9 cellular contexts compared by ENCODE assay signal in genomic region chr9:116646661-116647514, GRCh38. TPM values are rescaled to one million over a fixed set of nuclear protein-coding genes. Genes with fewer than 3 reads are reported as not detected.
DNase-seq lines count a peak whose midpoint lies in the region; ATAC-seq, FAIRE-seq and TF ChIP-seq lines count a peak whose summit lies in the region.
"Had no signal": no experiment of that assay in that cellular context is flagged by ENCODE, and none has a peak within 500 bp of the region (broad histone marks: within the 10 kb centered on the region; RNA-seq: fewer than 3 reads in every experiment).

No MANE protein-coding gene starts in this region.

- no peak overlapping the region for H3K4ac ChIP-seq in H1 (replicated peaks; ENCODE audit: insufficient read length, low read depth, low read length)

- FAIRE-seq in H1 (lab: Jason Lieb, UNC) = peak; percentile 82

- no peak overlapping the region for H2BK20ac ChIP-seq in H1 (ENCODE audit: low read length)

- POLR2A ChIA-PET in H1 (lab: Charles Lee; ENCODE audit: partially characterized antibody) = no interaction called here

- no peak overlapping the region for H3K9ac ChIP-seq in H1 (replicated peaks in 1 of 4; ENCODE audit: extremely low read depth in 1 of 4, low read depth in 3 of 4, low read length in 3 of 4)

- no peak overlapping the region for H4K91ac ChIP-seq in H1 (replicated peaks; ENCODE audit: insufficient read length, low read length)

- H3K79me1 ChIP-seq in H1 (ENCODE audit: low read depth, low read length) = no peaks in the 10 kb centered on the region

- no peak overlapping the region for H2BK120ac ChIP-seq in H1 (replicated peaks; ENCODE audit: low read depth, low read length)

- H3K4me2 ChIP-seq in H1 (ENCODE audit: insufficient read depth in 1 of 2, low read depth in 2 of 2, low read length in 2 of 2) = no peak overlapping the region

- no peak overlapping the region for H3K23ac ChIP-seq in H1 (ENCODE audit: insufficient read length)

- H3K9me3 ChIP-seq in H1 (ENCODE audit: insufficient read depth in 2 of 2, low read depth in 1 of 2, low read length in 1 of 2) = no peaks in the 10 kb centered on the region

- H2BK12ac ChIP-seq in H1 (ENCODE audit: low read depth, low read length) = no peak overlapping the region

- TF ChIP-seq RAD21 in H1 (IDR thresholded peaks at IDR 0.05 in 1 of 2, conservative IDR thresholded peaks at IDR 0.05 in 1 of 2; ENCODE audit: low read depth in 2 of 2, low read length in 2 of 2) = peak; percentile 79 to 81

- CTCF ChIA-PET in Calu3 (lab: Charles Lee) = interaction anchor here (0.6 kb wide), 1 partner anchor 495 kb away, joined by 3 read pairs; no protein-coding TSS in a partner anchor
- CTCF ChIA-PET in H1 (lab: Charles Lee; ENCODE audit: partially characterized antibody) = interaction anchor here (0.8 to 3.8 kb wide), 22 partner anchors 12 to 1055 kb away, joined by 3 to 66 read pairs (median 4); no protein-coding TSS in a partner anchor

- H2AFZ ChIP-seq in H1 (ENCODE audit: low read length) = no peak overlapping the region

- H2AK5ac ChIP-seq in H1 (ENCODE audit: low read depth, low read length) = no peak overlapping the region

- no peak overlapping the region for H3K4me3 ChIP-seq in H1 (ENCODE audit: extremely low read depth in 1 of 4, insufficient read depth in 2 of 4, low read depth in 3 of 4, low read length in 4 of 4)

- no peak overlapping the region for H3K27ac ChIP-seq in H1 (ENCODE audit: low read depth, low read length)

- H3K27me3 Mint-ChIP-seq in Calu3 (ENCODE audit: unreplicated experiment) = peaks cover 12% of the 10 kb centered on the region
- H3K27me3 Mint-ChIP-seq: IgD-negative memory B cell had no signal

- no peaks in the 10 kb centered on the region for H3K79me2 ChIP-seq in H1 (ENCODE audit: control insufficient read depth in 1 of 2, insufficient read depth in 2 of 2, low read length in 2 of 2)

- no peaks in the 10 kb centered on the region for H3K36me3 ChIP-seq in H1 (ENCODE audit: control insufficient read depth in 2 of 4, insufficient read depth in 4 of 4, low read length in 3 of 4)

- no peak overlapping the region for H3K18ac ChIP-seq in H1 (ENCODE audit: extremely low read depth, low read length)

- TF ChIP-seq EP300 in H1 (IDR thresholded peaks at IDR 0.05; ENCODE audit: borderline replicate concordance in 1 of 2, low read depth in 2 of 2, low read length in 2 of 2) = no peak

- no peaks in the 10 kb centered on the region for H3K23me2 ChIP-seq in H1 (ENCODE audit: low read depth, low read length)

- no peaks in the 10 kb centered on the region for H4K20me1 ChIP-seq in H1 (replicated peaks in 1 of 2; ENCODE audit: control insufficient read depth in 1 of 2, insufficient read depth in 2 of 2, low read length in 2 of 2)

- H4K8ac ChIP-seq in H1 (ENCODE audit: extremely low read depth, insufficient read depth, low read length) = no peak overlapping the region

- H3K4me1 ChIP-seq in H1 (replicated peaks in 1 of 4; ENCODE audit: control insufficient read depth in 3 of 4, insufficient read depth in 4 of 4, low read length in 3 of 4) = no peaks in the 10 kb centered on the region

- no peak overlapping the region for H2BK5ac ChIP-seq in H1 (ENCODE audit: low read depth, low read length)

- TF ChIP-seq CTCF in Calu3 (IDR thresholded peaks at IDR 0.05; ENCODE audit: unreplicated experiment) = peak; percentile 15
- TF ChIP-seq CTCF in H1 (IDR thresholded peaks at IDR 0.05; ENCODE audit: control extremely low read depth in 1 of 3, insufficient read depth in 1 of 3, low read depth in 1 of 3, low read length in 3 of 3) = peak in 2 of 3 experiments; percentile 63 to 71; a peak in 3 of 4 replicates

- BruUV-seq in Calu3 (replicated peaks; lab: Mats Ljungman, UMichigan) = no TSS peak

- H3K27me3 ChIP-seq in H1 (replicated peaks in 1 of 4; ENCODE audit: control insufficient read depth in 3 of 4, extremely low read depth in 1 of 4, insufficient read depth in 3 of 4, low read length in 3 of 4) = no peaks in the 10 kb centered on the region

- intact Hi-C loops in Calu3 (cut with micrococcal nuclease; ENCODE audit: unreplicated experiment) = loop anchor here (5.0 kb wide), 2 partner anchors 495 to 1055 kb away; partner anchors contain the start of gene PAPPA

- H3K36me3 Mint-ChIP-seq in Calu3 (ENCODE audit: insufficient read depth, unreplicated experiment) = no peaks in the 10 kb centered on the region

- no peak overlapping the region for H3K14ac ChIP-seq in H1 (ENCODE audit: insufficient read length)

- no peaks in the 10 kb centered on the region for H3K4me1 Mint-ChIP-seq in Calu3 (ENCODE audit: low read depth, unreplicated experiment)
- H3K4me1 Mint-ChIP-seq: IgD-negative memory B cell had no signal

- DNase-seq in Calu3 (peak; percentile 7), NCI-H82 (lab: John Stamatoyannopoulos, UW) (peak; percentile 76), H1 (ENCODE audit: low read depth in 1 of 2, low spot score in 2 of 2) (no peak), myocyte (ENCODE audit: low read depth) (peak; percentile 51), GOT3 (lab: John Stamatoyannopoulos, UW) (no peak)
- no peak for DNase-seq in activated T-cell treated with anti-CD3 and anti-CD28 coated beads, Interleukin-2, amount 50 U/mL, for 48 hours
- DNase-seq in activated CD4-positive, alpha-beta T cell treated with anti-CD3 and anti-CD28 coated beads, Interleukin-2, amount 50 U/mL, for 4 hours = no peak

- WGBS in H1 (ENCODE audit: extremely low coverage in 1 of 2, insufficient coverage in 1 of 2, insufficient read length in 1 of 2, insufficient replicate concordance in 2 of 2, low coverage in 1 of 2, low lambda C conversion rate in 2 of 2, missing lambda C conversion rate in 1 of 2), 2 experiments = 84% methylated on average over 5 of the region's 5 CpGs; no CpG with 5 or more reads in 1 of the 2 experiments

- no peaks in the 10 kb centered on the region for H3K9me3 Mint-ChIP-seq in Calu3 (ENCODE audit: low read depth, unreplicated experiment)
- H3K9me3 Mint-ChIP-seq: IgD-negative memory B cell had no signal

- H3K56ac ChIP-seq in H1 (replicated peaks; ENCODE audit: insufficient read length, low read depth, low read length) = no peak overlapping the region

- H3K27ac Mint-ChIP-seq in Calu3 (ENCODE audit: unreplicated experiment) = no peak overlapping the region
- H3K27ac Mint-ChIP-seq: IgD-negative memory B cell had no signal

- H4K5ac ChIP-seq in H1 (ENCODE audit: insufficient read length, low read depth, low read length) = no peak overlapping the region

- TF ChIP-seq POLR2A in H1 (IDR thresholded peaks at IDR 0.05; ENCODE audit: control extremely low read depth in 1 of 2, low read depth in 2 of 2, low read length in 2 of 2) = no peak

- H3K4me3 Mint-ChIP-seq in Calu3 (ENCODE audit: low read depth, unreplicated experiment) = no peak overlapping the region
- H3K4me3 Mint-ChIP-seq: IgD-negative memory B cell had no signal

- ATAC-seq in GM21390 (IDR thresholded peaks at IDR 0.05; ENCODE audit: unreplicated experiment) = peak; percentile 70

- no peak overlapping the region for H2BK15ac ChIP-seq in H1 (ENCODE audit: low read length)

TF ChIP-seq in H1, 55 proteins besides CTCF, POLR2A, EP300 and RAD21:
- TF ChIP-seq JUN (IDR thresholded peaks at IDR 0.05; ENCODE audit: low read depth, low read length) (no peak), RBBP5 (IDR thresholded peaks at IDR 0.05; ENCODE audit: borderline replicate concordance, low read depth, low read length) (no peak), EZH2 (IDR thresholded peaks at IDR 0.05; ENCODE audit: low read depth, low read length, severe bottlenecking) (no peak), BACH1 (IDR thresholded peaks at IDR 0.05; ENCODE audit: low read length) (no peak), SAP30 (IDR thresholded peaks at IDR 0.05; ENCODE audit: insufficient read depth, insufficient replicate concordance, low read length) (no peak), CBX5 (IDR thresholded peaks at IDR 0.05; ENCODE audit: low read depth, low read length) (no peak), NRF1 (IDR thresholded peaks at IDR 0.05; ENCODE audit: low read depth, low read length) (no peak), TCF12 (IDR thresholded peaks at IDR 0.05; ENCODE audit: low read depth, low read length) (no peak), RXRA (IDR thresholded peaks at IDR 0.05; ENCODE audit: insufficient read depth, low read depth, low read length) (no peak), RFX5 (IDR thresholded peaks at IDR 0.05; ENCODE audit: borderline replicate concordance, low read depth, low read length) (no peak), USF2 (IDR thresholded peaks at IDR 0.05; ENCODE audit: low read length) (no peak), NANOG (IDR thresholded peaks at IDR 0.05; ENCODE audit: insufficient read depth, low read depth, low read length, poor library complexity, severe bottlenecking) (no peak), SIX5 (IDR thresholded peaks at IDR 0.05; ENCODE audit: low read depth, low read length) (no peak), JUND (IDR thresholded peaks at IDR 0.05; ENCODE audit: low read length) (no peak), RNF2 (IDR thresholded peaks at IDR 0.05; ENCODE audit: borderline replicate concordance, low read depth, low read length, missing control alignments, poor library complexity, severe bottlenecking) (no peak), GTF2F1 (IDR thresholded peaks at IDR 0.05; ENCODE audit: borderline replicate concordance, low read depth, low read length) (no peak), TAF7 (optimal IDR thresholded peaks at IDR 0.05; ENCODE audit: borderline replicate concordance, low read depth, low read length) (no peak), SP1 (IDR thresholded peaks at IDR 0.05; ENCODE audit: low read depth, low read length) (no peak)

RNA-seq across cellular contexts. Expression of gene TRIM32, which starts 40.2 kb away (rescaled TPM):
- total RNA-seq in Calu3 (2022) = 8.6 and 9.3 TPM in 2 replicates
- total RNA-seq in H1 (2021; fragmentation: NEBNext Ultra II Directional; extraction: Animal tissue kit (Norgen Biotek cat#: 25700)) = 17.3 and 17.9 TPM in 2 replicates
- 9.2 and 10.5 TPM in 2 replicates for polyA plus RNA-seq in H1 (2011; rRNA removed)
- 10.3 TPM for polyA plus RNA-seq in H1 (2011; cell fraction: cytosol; rRNA removed)
- polyA plus RNA-seq in H1 (2011; cell fraction: nucleus; rRNA removed) = 14.9 TPM
- polyA plus RNA-seq in H1 (2012, experiment 1 of 2) = 8.7 to 11.6 TPM (median 10.5 TPM) in 4 replicates
- polyA plus RNA-seq in H1 (2012, experiment 2 of 2) = 6.1 TPM
- polyA plus RNA-seq in H1 (2013, experiment 1 of 2) = 6.6 TPM
- 7.0 TPM for polyA plus RNA-seq in H1 (2013, experiment 2 of 2)
- 36.5 and 38.1 TPM in 2 replicates for polyA minus RNA-seq in H1 (2011; rRNA and poly(A)+ RNA removed)
- 10.1 TPM for polyA minus RNA-seq in H1 (2011; cell fraction: cytosol; rRNA and poly(A)+ RNA removed)
- 22.4 TPM for polyA minus RNA-seq in H1 (2011; cell fraction: nucleus; rRNA and poly(A)+ RNA removed)
- 17.4 and 17.8 TPM in 2 replicates for total RNA-seq in myocyte
- 20.0 TPM for polyA plus RNA-seq in myocyte (2012)

Comparison
In these comparisons a context has a peak if more than half of its experiments do, and no peak if none do; other contexts are left out.
1. DNase-seq: peak in Calu3 (single experiment), NCI-H82 (single experiment) and myocyte (single experiment); none in H1 (0 of 2), GOT3 (single experiment), activated T-cell treated with anti-CD3 and anti-CD28 coated beads, Interleukin-2, amount 50 U/mL, for 48 hours (0 of 2) and activated CD4-positive, alpha-beta T cell treated with anti-CD3 and anti-CD28 coated beads, Interleukin-2, amount 50 U/mL, for 4 hours (0 of 2).